In genomic region chr11:127110542-127110941, GRCh38 we compare ENCODE assay signal across 20 cellular contexts.
DNase-seq lines count a peak whose midpoint lies in the region; ATAC-seq lines count a peak whose summit lies in the region.
"Had no signal": no experiment of that assay in that cellular context is flagged by ENCODE, and none has a peak within 500 bp of the region (broad histone marks: within the 10 kb centered on the region; RNA-seq: fewer than 3 reads in every experiment).

No MANE protein-coding gene starts in this region.

- ATAC-seq in GM21526 (IDR thresholded peaks at IDR 0.05; ENCODE audit: low FRiP score, unreplicated experiment) = no peak
- ATAC-seq: activated T-helper 17 cell treated with anti-CD3 and anti-CD28 coated beads, Interleukin-2, amount 50 U/mL, for 72 hours; heart right ventricle; left lobe of liver had no signal

- DNase-seq in SIG-M5 treated with dmso at 0.1 percent for 504 hours (lab: John Stamatoyannopoulos, UW; ENCODE audit: unreplicated experiment) (peak; percentile 1), SIG-M5 (lab: John Stamatoyannopoulos, UW) (no peak), SKM-1 (lab: John Stamatoyannopoulos, UW; ENCODE audit: unreplicated experiment) (peak; percentile 1), medulla oblongata (ENCODE audit: extremely low spot score) (peak; percentile 80), occipital lobe (lab: John Stamatoyannopoulos, UW) (no peak), ureter (ENCODE audit: low spot score) (no peak)
- DNase-seq in activated CD4-positive, CD25-positive, alpha-beta regulatory T cell treated with anti-CD3 and anti-CD28 coated beads, Interleukin-2, amount 50 U/mL, for 72 hours = no peak
- DNase-seq: 8988T; activated CD4-positive, alpha-beta T cell treated with anti-CD3 and anti-CD28 coated beads, Interleukin-2, amount 10 ng/mL, durations not matched to agents 7 days and 5 days; DMS79; dorsolateral prefrontal cortex; heart right ventricle; MG63; NCI-H1694 treated with DMSO at 0.1 percent for 48 hours; Right ventricle myocardium superior; stimulated activated CD4-positive, alpha-beta T cell treated with anti-CD3 and anti-CD28 coated beads, Interleukin-4, amount 100 ng/mL, for 1 hour; stimulated activated naive CD4-positive, alpha-beta T cell had no signal

Comparison
In these comparisons a context has a peak if more than half of its experiments do, and no peak if none do; other contexts are left out.
1. DNase-seq: peak in SIG-M5 treated with dmso at 0.1 percent for 504 hours (single experiment), SKM-1 (single experiment) and medulla oblongata (single experiment); none in SIG-M5 (single experiment), activated CD4-positive, CD25-positive, alpha-beta regulatory T cell treated with anti-CD3 and anti-CD28 coated beads, Interleukin-2, amount 50 U/mL, for 72 hours (single experiment), occipital lobe (single experiment) and ureter (single experiment).